ENCODE assay signal across 27 cellular contexts in genomic region chr1:212675675-212676074, GRCh38. TPM values are rescaled to one million over a fixed set of nuclear protein-coding genes. Genes with fewer than 3 reads are reported as not detected.
"Had no signal": no experiment of that assay in that cellular context is flagged by ENCODE, and none has a peak within 500 bp of the region (broad histone marks: within the 10 kb centered on the region; RNA-seq: fewer than 3 reads in every experiment).

No MANE protein-coding gene starts in this region.

- H3K36me3 ChIP-seq: esophagus squamous epithelium, gastrocnemius medialis, heart right ventricle, left lung, lower lobe of right lung had no signal

- DNase-seq: dermis blood vessel endothelial cell; dorsolateral prefrontal cortex; effector CD4-positive, alpha-beta T cell; effector memory CD4-positive, alpha-beta T cell; erythroblast; esophagus squamous epithelium; foreskin fibroblast; foreskin melanocyte; gastrocnemius medialis; glutamatergic neuron; heart right ventricle; hippocampal formation; left cardiac atrium; left lung; left ventricle myocardium superior; lower lobe of right lung; mesenchymal stem cell; mucosa of descending colon; naive B cell had no signal

- ATAC-seq: esophagus mucosa, gastrocnemius medialis, heart right ventricle, left cardiac atrium, left lung, left ventricle myocardium superior, lower lobe of right lung, mucosa of descending colon had no signal

- H3K27ac Mint-ChIP-seq: mesothelial cell of epicardium, naive B cell had no signal

- FAIRE-seq: colon, endometrium, islet of Langerhans, keratinocyte had no signal

- H3K4me3 Mint-ChIP-seq: mesothelial cell of epicardium, naive B cell had no signal

- H3K9me3 ChIP-seq: esophagus squamous epithelium, gastrocnemius medialis, heart right ventricle, left lung, lower lobe of right lung, mucosa of descending colon had no signal

- H3K27ac ChIP-seq: coronary artery, dorsolateral prefrontal cortex, epithelial cell of prostate, esophagus squamous epithelium, gastrocnemius medialis, heart right ventricle, left lung, lower lobe of right lung had no signal

- H3K36me3 Mint-ChIP-seq: mesothelial cell of epicardium, naive B cell had no signal

- H3K9me3 Mint-ChIP-seq: mesothelial cell of epicardium, naive B cell had no signal

- H3K4me1 ChIP-seq: gastrocnemius medialis had no signal

- H3K4me3 ChIP-seq: coronary artery, dorsolateral prefrontal cortex, esophagus squamous epithelium, gastrocnemius medialis, heart right ventricle, left lung, lower lobe of right lung, mucosa of descending colon had no signal

- H3K27me3 ChIP-seq: dorsolateral prefrontal cortex, left lung had no signal

RNA-seq across cellular contexts. Expression of gene BATF3, which starts 24.0 kb away (rescaled TPM):
- polyA plus RNA-seq: keratinocyte had no signal
